14 cellular contexts compared by ENCODE assay signal in the genomic region with DNA sequence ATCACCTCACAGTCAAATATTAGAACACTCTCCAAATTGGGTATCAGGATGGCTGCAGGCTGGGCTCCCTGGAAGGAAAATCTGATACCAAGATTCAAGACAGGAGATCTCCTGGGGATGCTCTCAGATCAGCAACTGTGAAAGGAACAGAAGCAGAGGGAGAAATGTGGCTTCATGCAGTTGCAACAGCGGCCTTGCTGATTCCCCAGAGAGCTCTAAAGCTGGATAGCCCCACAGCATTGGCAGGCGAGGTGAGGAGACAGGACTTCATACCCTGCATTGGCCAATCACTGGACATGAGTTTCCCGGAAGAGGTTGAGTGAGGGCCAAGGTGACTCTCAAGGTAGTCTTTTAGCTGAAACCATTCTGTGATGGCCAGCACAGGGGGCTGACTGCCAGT.
DNase-seq lines count a peak whose midpoint lies in the region; ATAC-seq and TF ChIP-seq lines count a peak whose summit lies in the region.
"Had no signal": no experiment of that assay in that cellular context is flagged by ENCODE, and none has a peak within 500 bp of the region (broad histone marks: within the 10 kb centered on the region; RNA-seq: fewer than 3 reads in every experiment).

No MANE protein-coding gene starts in this region.

- no peak for TF ChIP-seq POLR2A in NB4 (IDR thresholded peaks at IDR 0.05; ENCODE audit: extremely low read depth, insufficient read length)

- H3K9me3 ChIP-seq in right atrium auricular region (no peaks in the 10 kb centered on the region), left ventricle myocardium inferior (replicated peaks) (peaks cover 4% of the 10 kb centered on the region), osteoblast (ENCODE audit: low read depth, low read length) (no peaks in the 10 kb centered on the region), aorta (ENCODE audit: control insufficient read depth, low read length) (no peaks in the 10 kb centered on the region)
- H3K9me3 ChIP-seq: BE2C, Caco-2 had no signal

- H3K27me3 ChIP-seq in right atrium auricular region (no peaks in the 10 kb centered on the region), left ventricle myocardium inferior (ENCODE audit: low read depth) (no peaks in the 10 kb centered on the region), osteoblast (ENCODE audit: insufficient read depth, low read length) (peaks cover 5% of the 10 kb centered on the region), aorta (ENCODE audit: control insufficient read depth in 1 of 2, insufficient read depth in 2 of 2, low read length in 1 of 2) (no peaks in the 10 kb centered on the region)
- H3K27me3 ChIP-seq: BE2C had no signal

- H3K36me3 ChIP-seq in right atrium auricular region = no peaks in the 10 kb centered on the region
- no peaks in the 10 kb centered on the region for H3K36me3 ChIP-seq in left ventricle myocardium inferior
- H3K36me3 ChIP-seq in osteoblast (ENCODE audit: insufficient read depth, low read length) = no peaks in the 10 kb centered on the region
- no peaks in the 10 kb centered on the region for H3K36me3 ChIP-seq in aorta (ENCODE audit: control insufficient read depth in 1 of 2, insufficient read depth in 2 of 2, low read length in 1 of 2)
- H3K36me3 ChIP-seq: BE2C had no signal

- H3K79me2 ChIP-seq in osteoblast (ENCODE audit: insufficient read depth, low read length) = no peaks in the 10 kb centered on the region

- WGBS in aorta, 2 donors = 90 to 91% methylated on average over 3 of the region's 3 CpGs

- no peaks in the 10 kb centered on the region for H4K20me1 ChIP-seq in osteoblast (ENCODE audit: insufficient read depth, low read length)

- intact Hi-C loops in left ventricle myocardium inferior (cut with micrococcal nuclease) = no loop called here
- intact Hi-C loops in aorta (cut with DNase I) = no loop called here

- TF ChIP-seq CTCF in right atrium auricular region (IDR thresholded peaks at IDR 0.05) (no peak), left ventricle myocardium inferior (IDR thresholded peaks at IDR 0.05; ENCODE audit: borderline replicate concordance) (no peak), NB4 (IDR thresholded peaks at IDR 0.05; ENCODE audit: low read depth, low read length) (no peak), osteoblast (IDR thresholded peaks at IDR 0.05; ENCODE audit: extremely low read depth, low read depth, low read length) (no peak)

- ATAC-seq in GM21825 (IDR thresholded peaks at IDR 0.05; ENCODE audit: unreplicated experiment) = no peak
- no peak for ATAC-seq in aorta (ENCODE audit: low FRiP score)
- ATAC-seq: GM12878 had no signal

- no peak overlapping the region for H2AFZ ChIP-seq in osteoblast (ENCODE audit: low read length)

- H3K4me2 ChIP-seq in osteoblast (ENCODE audit: insufficient read depth, low read length) = no peak overlapping the region

- DNase-seq in right atrium auricular region (ENCODE audit: low spot score) (peak; percentile 50), left ventricle myocardium inferior (no peak), NB4 (ENCODE audit: low read depth) (peak; percentile 85), osteoblast (ENCODE audit: insufficient read length, low spot score, missing footprints) (peak; percentile 63), aorta (no peak), AG20443 (ENCODE audit: low spot score) (no peak), SHP77 (lab: John Stamatoyannopoulos, UW) (no peak)
- DNase-seq: ACHN; BE2C; Caco-2; CD8-positive, alpha-beta memory T cell; GOT3 had no signal

- H3K27ac ChIP-seq in right atrium auricular region (no peak overlapping the region), left ventricle myocardium inferior (replicated peaks) (no peak overlapping the region), osteoblast (ENCODE audit: low read depth, low read length) (no peak overlapping the region), aorta (ENCODE audit: low read depth in 1 of 2, low read length in 2 of 2) (no peak overlapping the region)

- H3K4me1 ChIP-seq in right atrium auricular region (peaks cover 0 to 11% of the 10 kb centered on the region in 2 donors), left ventricle myocardium inferior (no peaks in the 10 kb centered on the region), osteoblast (ENCODE audit: insufficient read depth, low read length) (peaks cover 10% of the 10 kb centered on the region), aorta (ENCODE audit: control insufficient read depth in 1 of 2, insufficient read depth in 2 of 2, low read length in 2 of 2) (no peaks in the 10 kb centered on the region)
- H3K4me1 ChIP-seq: BE2C, Caco-2 had no signal

- no peak overlapping the region for H3K4me3 ChIP-seq in right atrium auricular region
- no peak overlapping the region for H3K4me3 ChIP-seq in left ventricle myocardium inferior
- no peak overlapping the region for H3K4me3 ChIP-seq in NB4 (ENCODE audit: low read depth, low read length)
- no peak overlapping the region for H3K4me3 ChIP-seq in osteoblast (ENCODE audit: insufficient read depth, low read length)
- H3K4me3 ChIP-seq in aorta (ENCODE audit: low read length in 2 of 2) = no peak overlapping the region
- H3K4me3 ChIP-seq: GM12878 had no signal

Comparison
In these comparisons a context has a peak if more than half of its experiments do, and no peak if none do; other contexts are left out.
1. DNase-seq: peak in right atrium auricular region (single experiment), NB4 (single experiment) and osteoblast (single experiment); none in left ventricle myocardium inferior (single experiment), aorta (0 of 2), AG20443 (single experiment) and SHP77 (0 of 2).